In the genomic region with DNA sequence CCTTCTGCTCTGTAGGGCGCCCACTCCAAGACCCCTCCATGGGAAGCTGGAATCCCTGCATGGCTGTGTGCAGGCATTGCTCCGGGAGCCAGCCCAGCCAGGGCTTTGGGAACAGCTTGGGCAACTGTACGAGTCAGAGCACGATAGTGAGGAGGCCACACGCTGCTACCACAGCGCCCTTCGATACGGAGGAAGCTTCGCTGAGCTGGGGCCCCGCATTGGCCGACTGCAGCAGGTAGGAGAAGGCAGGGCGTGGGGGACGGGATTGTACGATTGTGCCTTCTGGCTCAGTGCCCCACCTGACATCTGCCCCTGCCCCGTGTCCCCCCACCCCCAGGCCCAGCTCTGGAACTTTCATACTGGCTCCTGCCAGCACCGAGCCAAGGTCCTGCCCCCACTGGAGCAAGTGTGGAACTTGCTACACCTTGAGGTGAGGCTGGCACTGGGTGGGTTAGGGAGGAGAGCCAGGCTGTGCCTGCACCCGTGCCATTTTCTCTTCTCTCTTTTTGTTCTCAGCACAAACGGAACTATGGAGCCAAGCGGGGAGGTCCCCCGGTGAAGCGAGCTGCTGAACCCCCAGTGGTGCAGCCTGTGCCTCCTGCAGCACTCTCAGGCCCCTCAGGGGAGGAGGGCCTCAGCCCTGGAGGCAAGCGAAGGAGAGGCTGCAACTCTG, we compare ENCODE assay signal across 14 cellular contexts. TPM values are rescaled to one million over a fixed set of nuclear protein-coding genes. Genes with fewer than 3 reads are reported as not detected.
DNase-seq lines count a peak whose midpoint lies in the region; ATAC-seq and TF ChIP-seq lines count a peak whose summit lies in the region.
"Had no signal": no experiment of that assay in that cellular context is flagged by ENCODE, and none has a peak within 500 bp of the region (broad histone marks: within the 10 kb centered on the region; RNA-seq: fewer than 3 reads in every experiment).

No MANE protein-coding gene starts in this region.

- peaks cover 39% of the 10 kb centered on the region for H3K36me3 Mint-ChIP-seq in stimulated activated naive CD8-positive, alpha-beta T cell treated with anti-CD3 and anti-CD28 coated beads, Interleukin-15, Interleukin-2, amounts not matched to agents 100 ng/mL and 50 ng/mL, for 24 hours (ENCODE audit: low read depth)
- peaks cover 0 to 11% of the 10 kb centered on the region in 2 donors for H3K36me3 Mint-ChIP-seq in activated T-cell treated with anti-CD3 and anti-CD28 coated beads, Interleukin-2, amount 50 U/mL, for 72 hours (ENCODE audit: insufficient read depth in 2 of 2)

- no peak overlapping the region for H3K27ac Mint-ChIP-seq in stimulated activated naive CD8-positive, alpha-beta T cell treated with anti-CD3 and anti-CD28 coated beads, Interleukin-15, Interleukin-2, amounts not matched to agents 100 ng/mL and 50 ng/mL, for 24 hours
- peak overlapping the region; percentile 19 for H3K27ac Mint-ChIP-seq in activated T-cell treated with anti-CD3 and anti-CD28 coated beads, Interleukin-2, amount 50 U/mL, for 72 hours

- H3K4me3 ChIP-seq in mucosa of descending colon = no peak overlapping the region

- peaks cover 58% of the 10 kb centered on the region for H3K4me1 Mint-ChIP-seq in stimulated activated naive CD8-positive, alpha-beta T cell treated with anti-CD3 and anti-CD28 coated beads, Interleukin-15, Interleukin-2, amounts not matched to agents 100 ng/mL and 50 ng/mL, for 24 hours (ENCODE audit: low read depth)
- H3K4me1 Mint-ChIP-seq in activated T-cell treated with anti-CD3 and anti-CD28 coated beads, Interleukin-2, amount 50 U/mL, for 72 hours (ENCODE audit: low read depth) = peaks cover 55% of the 10 kb centered on the region

- TF ChIP-seq CTCF in mucosa of descending colon (IDR thresholded peaks at IDR 0.05) = no peak

- no peaks in the 10 kb centered on the region for H3K36me3 ChIP-seq in mucosa of descending colon (ENCODE audit: low read depth)

- no peaks in the 10 kb centered on the region for H3K27me3 Mint-ChIP-seq in stimulated activated naive CD8-positive, alpha-beta T cell treated with anti-CD3 and anti-CD28 coated beads, Interleukin-15, Interleukin-2, amounts not matched to agents 100 ng/mL and 50 ng/mL, for 24 hours
- H3K27me3 Mint-ChIP-seq in activated T-cell treated with anti-CD3 and anti-CD28 coated beads, Interleukin-2, amount 50 U/mL, for 72 hours (ENCODE audit: low read depth) = no peaks in the 10 kb centered on the region

- DNase-seq in stimulated activated naive CD8-positive, alpha-beta T cell treated with anti-CD3 and anti-CD28 coated beads, Interleukin-15, Interleukin-2, amounts not matched to agents 100 U/mL and 50 U/mL, for 24 hours = no peak
- DNase-seq in activated T-cell treated with anti-CD3 and anti-CD28 coated beads, Interleukin-2, amount 50 U/mL, for 72 hours = no peak
- DNase-seq in mucosa of descending colon (peak in 2 of 3 donors; percentile 12 to 57), A172 (ENCODE audit: low spot score) (no peak), NOMO-1 (lab: John Stamatoyannopoulos, UW; ENCODE audit: unreplicated experiment in 2 of 2) (no peak), ecto neural progenitor cell (ENCODE audit: low spot score) (no peak), DMS 273 (lab: John Stamatoyannopoulos, UW; ENCODE audit: unreplicated experiment) (no peak)
- DNase-seq: C1 segment of cervical spinal cord, NCI-H1930, NCI-H774 had no signal

- peaks cover 11% of the 10 kb centered on the region for H3K4me1 ChIP-seq in mucosa of descending colon (ENCODE audit: low read depth)

- H3K9me3 ChIP-seq in mucosa of descending colon = no peaks in the 10 kb centered on the region

- no peak for ATAC-seq in stimulated activated naive CD8-positive, alpha-beta T cell treated with anti-CD3 and anti-CD28 coated beads, Interleukin-15, Interleukin-2, amounts not matched to agents 100 U/mL and 50 U/mL, for 24 hours
- no peak for ATAC-seq in activated T-cell treated with anti-CD3 and anti-CD28 coated beads, Interleukin-2, amount 50 U/mL, for 72 hours (replicated peaks in 1 of 2)
- ATAC-seq in mucosa of descending colon = no peak
- ATAC-seq: Right ventricle myocardium inferior, sciatic nerve had no signal

- peak overlapping the region; percentile 88 for H3K4me3 Mint-ChIP-seq in stimulated activated naive CD8-positive, alpha-beta T cell treated with anti-CD3 and anti-CD28 coated beads, Interleukin-15, Interleukin-2, amounts not matched to agents 100 ng/mL and 50 ng/mL, for 24 hours
- H3K4me3 Mint-ChIP-seq in activated T-cell treated with anti-CD3 and anti-CD28 coated beads, Interleukin-2, amount 50 U/mL, for 72 hours = peak overlapping the region; percentile 69 to 100

- intact Hi-C loops in mucosa of descending colon (cut with DNase I, micrococcal nuclease) = no loop called here

- no peaks in the 10 kb centered on the region for H3K9me3 Mint-ChIP-seq in stimulated activated naive CD8-positive, alpha-beta T cell treated with anti-CD3 and anti-CD28 coated beads, Interleukin-15, Interleukin-2, amounts not matched to agents 100 ng/mL and 50 ng/mL, for 24 hours
- no peaks in the 10 kb centered on the region for H3K9me3 Mint-ChIP-seq in activated T-cell treated with anti-CD3 and anti-CD28 coated beads, Interleukin-2, amount 50 U/mL, for 72 hours

RNA-seq across cellular contexts. Expression of gene TMEM88, which starts 8.7 kb away (rescaled TPM):
- 1 to 10 TPM; 5.2 to 5.3 TPM for total RNA-seq in activated T-cell treated with anti-CD3 and anti-CD28 coated beads, Interleukin-2, amount 50 U/mL, for 72 hours
- total RNA-seq in mucosa of descending colon = 1 to 10 TPM; 3.5 to 8.5 (median 6.9) TPM
- total RNA-seq in A172 (2014; rRNA removed; shearing (Covaris generic)) = not detected in 2 replicates
- total RNA-seq: G401 had no signal

RNA-seq across cellular contexts. Expression of gene NAA38, which starts 11.2 kb away (rescaled TPM):
- 10 to 100 TPM; 42.7 to 43.5 TPM for total RNA-seq in activated T-cell treated with anti-CD3 and anti-CD28 coated beads, Interleukin-2, amount 50 U/mL, for 72 hours
- total RNA-seq in mucosa of descending colon = 10 to 100 TPM; 51.2 to 73.5 (median 58.2) TPM
- 200 and 243 TPM in 2 replicates for total RNA-seq in A172 (2014; rRNA removed; shearing (Covaris generic))

RNA-seq across cellular contexts. Expression of gene CYB5D1, which starts 11.6 kb away (rescaled TPM):
- total RNA-seq in activated T-cell treated with anti-CD3 and anti-CD28 coated beads, Interleukin-2, amount 50 U/mL, for 72 hours = 10 to 100 TPM in 1 of 2 donors, 1 to 10 TPM in 1; 6.7 to 10.2 TPM
- 10 to 100 TPM; 11.5 to 17.0 (median 12.2) TPM for total RNA-seq in mucosa of descending colon
- total RNA-seq in A172 (2014; rRNA removed; shearing (Covaris generic)) = 15.7 and 18.4 TPM in 2 replicates

RNA-seq across cellular contexts. Expression of gene KDM6B, which starts 12.2 kb away (rescaled TPM):
- 10 to 100 TPM; 73.7 to 83.5 TPM for total RNA-seq in activated T-cell treated with anti-CD3 and anti-CD28 coated beads, Interleukin-2, amount 50 U/mL, for 72 hours
- 10 to 100 TPM; 44.3 to 73.6 (median 54.6) TPM for total RNA-seq in mucosa of descending colon
- 0.16 and 0.93 TPM in 2 replicates for total RNA-seq in A172 (2014; rRNA removed; shearing (Covaris generic))

RNA-seq across cellular contexts. Expression of gene CHD3, which starts 42.4 kb away (rescaled TPM):
- total RNA-seq in activated T-cell treated with anti-CD3 and anti-CD28 coated beads, Interleukin-2, amount 50 U/mL, for 72 hours = 100 to 1,000 TPM; 133 to 140 TPM
- 100 to 1,000 TPM in 1 of 3 donors, 10 to 100 TPM in 2; 52.7 to 151 (median 56.5) TPM for total RNA-seq in mucosa of descending colon
- total RNA-seq in A172 (2014; rRNA removed; shearing (Covaris generic)) = 89.2 and 104 TPM in 2 replicates

Comparison
In these comparisons a context has a peak if more than half of its experiments do, and no peak if none do; other contexts are left out.
1. DNase-seq: peak in mucosa of descending colon (2 of 3); none in stimulated activated naive CD8-positive, alpha-beta T cell treated with anti-CD3 and anti-CD28 coated beads, Interleukin-15, Interleukin-2, amounts not matched to agents 100 U/mL and 50 U/mL, for 24 hours (single experiment), activated T-cell treated with anti-CD3 and anti-CD28 coated beads, Interleukin-2, amount 50 U/mL, for 72 hours (0 of 2), A172 (single experiment), NOMO-1 (0 of 2), ecto neural progenitor cell (single experiment) and DMS 273 (single experiment).